ENCODE assay signal across 1 cellular context in genomic region chr2:8675543-8675942, GRCh38.
TF ChIP-seq lines count a peak whose summit lies in the region.

No MANE protein-coding gene starts in this region.

TF ChIP-seq in GM23338, 12 proteins besides CTCF, POLR2A, EP300 and RAD21 (continued from another document):
- TF ChIP-seq REST (IDR thresholded peaks at IDR 0.05; ENCODE audit: unreplicated experiment), result no peak
- TF ChIP-seq EZH2phosphoT487 (IDR thresholded peaks at IDR 0.05; ENCODE audit: unreplicated experiment), result no peak
